8 cellular contexts compared by ENCODE assay signal in the genomic region with DNA sequence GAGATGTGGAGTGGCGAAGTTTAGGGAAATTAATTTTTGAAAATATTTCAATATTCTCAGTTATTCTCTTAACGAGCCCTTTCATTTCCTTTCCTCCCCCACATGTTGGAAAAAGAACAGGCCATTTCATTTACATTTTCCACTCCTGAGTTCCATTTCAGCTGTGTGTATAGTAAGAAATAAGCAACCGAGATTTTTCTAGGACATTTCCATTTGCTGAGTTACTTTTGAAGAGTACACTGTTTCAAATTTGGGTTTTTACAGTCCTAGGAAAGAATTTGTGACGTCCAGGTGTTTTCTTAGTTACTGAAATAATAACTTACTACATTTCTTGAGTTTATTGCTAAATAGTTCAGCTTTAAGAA. TPM values are rescaled to one million over a fixed set of nuclear protein-coding genes. Genes with fewer than 3 reads are reported as not detected.
DNase-seq lines count a peak whose midpoint lies in the region; ATAC-seq and TF ChIP-seq lines count a peak whose summit lies in the region.

No MANE protein-coding gene starts in this region.

- ATAC-seq in naive thymus-derived CD4-positive, alpha-beta T cell, result no peak
- no peak for ATAC-seq in GM18519 (IDR thresholded peaks at IDR 0.05; ENCODE audit: low FRiP score, unreplicated experiment)

- no peaks in the 10 kb centered on the region for H3K9me2 ChIP-seq in Karpas-422 (replicated peaks; ENCODE audit: insufficient read depth, low read length)

- no peaks in the 10 kb centered on the region; the same call in 1 of the 2 replicates for H3K9me3 ChIP-seq in Karpas-422 (ENCODE audit: low read length)
- no peaks in the 10 kb centered on the region for H3K9me3 ChIP-seq in naive thymus-derived CD4-positive, alpha-beta T cell (ENCODE audit: control insufficient read depth in 2 of 3, low read length in 3 of 3)

- H3K9ac ChIP-seq in Karpas-422 (ENCODE audit: low read length), result peak overlapping the region; percentile 97

- H3K36me3 ChIP-seq in Karpas-422 (ENCODE audit: insufficient read depth, low read length), result peaks cover 10% of the 10 kb centered on the region; the same call in 1 of the 2 replicates
- peaks cover 0 to 9% (median 0%) of the 10 kb centered on the region in 3 experiments for H3K36me3 ChIP-seq in naive thymus-derived CD4-positive, alpha-beta T cell (ENCODE audit: control insufficient read depth in 2 of 3, insufficient read depth in 3 of 3, low read length in 3 of 3)

- peak overlapping the region; percentile 80 for H3K27ac ChIP-seq in Karpas-422 (ENCODE audit: low read length)
- H3K27ac ChIP-seq in coronary artery, result peak overlapping the region; percentile 95 to 98
- peak overlapping the region; percentile 96 for H3K27ac ChIP-seq in naive thymus-derived CD4-positive, alpha-beta T cell (ENCODE audit: low read depth, low read length)

- intact Hi-C loops in naive thymus-derived CD4-positive, alpha-beta T cell (cut with micrococcal nuclease), result loop anchor here (5.0 to 10.0 kb wide), 7 partner anchors 53 to 1645 kb away; partner anchors contain the start of genes ELMO1 (in 2 of the 2) and EEPD1 (in 1 of the 2)

- H3K27me3 Mint-ChIP-seq in naive thymus-derived CD4-positive, alpha-beta T cell, result no peaks in the 10 kb centered on the region

- H3K4me1 ChIP-seq in Karpas-422 (ENCODE audit: low read length), result peaks cover 28% of the 10 kb centered on the region
- peaks cover 37 to 52% of the 10 kb centered on the region in 2 donors for H3K4me1 ChIP-seq in naive thymus-derived CD4-positive, alpha-beta T cell (ENCODE audit: control insufficient read depth in 2 of 2, insufficient read depth in 2 of 2, low read length in 2 of 2)

- H3K4me3 Mint-ChIP-seq in naive thymus-derived CD4-positive, alpha-beta T cell, result peak overlapping the region; percentile 78 to 98 (median 93)

- peaks cover 12% of the 10 kb centered on the region; the same call in 1 of the 2 replicates for H4K20me1 ChIP-seq in Karpas-422 (ENCODE audit: insufficient read depth, low read depth, low read length)

- POLR2A ChIA-PET in naive thymus-derived CD4-positive, alpha-beta T cell (lab: Charles Lee), result interaction anchor here (0.6 to 5.9 kb wide), 12 partner anchors 20 to 1653 kb away, joined by 3 to 110 read pairs (median 6); partner anchors contain the start of gene HERPUD2

- H3K27me3 ChIP-seq in Karpas-422 (ENCODE audit: low read length), result no peaks in the 10 kb centered on the region
- H3K27me3 ChIP-seq in naive thymus-derived CD4-positive, alpha-beta T cell (ENCODE audit: control insufficient read depth in 2 of 2, insufficient read depth in 2 of 2, low read length in 2 of 2), result no peaks in the 10 kb centered on the region

- H3K4me3 ChIP-seq in AG09309 (ENCODE audit: control insufficient read depth, low read depth, low read length), result peak overlapping the region; percentile 88
- H3K4me3 ChIP-seq in Karpas-422 (ENCODE audit: low read length), result peak overlapping the region; percentile 96
- H3K4me3 ChIP-seq in coronary artery, result peak overlapping the region; percentile 90
- peak overlapping the region; percentile 78 for H3K4me3 ChIP-seq in naive thymus-derived CD4-positive, alpha-beta T cell (ENCODE audit: low read length)

- peaks cover 66% of the 10 kb centered on the region for H3K79me2 ChIP-seq in Karpas-422 (ENCODE audit: low read length)

- H3K4me1 Mint-ChIP-seq in naive thymus-derived CD4-positive, alpha-beta T cell, result peaks cover 46 to 61% (median 53%) of the 10 kb centered on the region in 7 donors

- H3K27ac Mint-ChIP-seq in naive thymus-derived CD4-positive, alpha-beta T cell, result peak overlapping the region; percentile 58 to 99 (median 98)

- H3K36me3 Mint-ChIP-seq in naive thymus-derived CD4-positive, alpha-beta T cell, result peaks cover 0 to 13% (median 5%) of the 10 kb centered on the region in 5 donors

- H3K9me3 Mint-ChIP-seq in naive thymus-derived CD4-positive, alpha-beta T cell, result no peaks in the 10 kb centered on the region

- no peak overlapping the region for H2AFZ ChIP-seq in Karpas-422 (ENCODE audit: low read length)

- DNase-seq in AG09309 (ENCODE audit: low read depth) (no peak), Karpas-422 (peak; percentile 58), coronary artery (ENCODE audit: low spot score) (no peak), H4 (ENCODE audit: low spot score) (no peak), COR-L47 (lab: John Stamatoyannopoulos, UW) (no peak), NOMO-1 (lab: John Stamatoyannopoulos, UW; ENCODE audit: unreplicated experiment in 2 of 2) (no peak)
- DNase-seq in naive thymus-derived CD4-positive, alpha-beta T cell, result peak in 2 of 9 donors; percentile 24 to 41

- peak overlapping the region; percentile 78 for H3K4me2 ChIP-seq in Karpas-422 (ENCODE audit: low read depth, low read length, poor library complexity, severe bottlenecking)

- TF ChIP-seq CTCF in AG09309 (IDR thresholded peaks at IDR 0.05; ENCODE audit: control insufficient read depth, insufficient read depth, low read depth, low read length, missing control alignments) (no peak), coronary artery (IDR thresholded peaks at IDR 0.05) (no peak)

- CTCF ChIA-PET in naive thymus-derived CD4-positive, alpha-beta T cell (lab: Charles Lee), result interaction anchor here (1.2 kb wide), 1 partner anchor 92 kb away, joined by 3 read pairs; no protein-coding TSS in a partner anchor

RNA-seq across cellular contexts. Expression of gene SEPTIN7, which starts 1.2 kb away (rescaled TPM):
- 125 and 263 TPM in 2 replicates for total RNA-seq in Karpas-422 (2014; rRNA removed; shearing (Covaris generic); ENCODE audit: low replicate concordance)
- 100 to 1,000 TPM; 174 to 235 (median 193) TPM for total RNA-seq in naive thymus-derived CD4-positive, alpha-beta T cell
- 100 to 1,000 TPM; 405 to 566 TPM for polyA plus RNA-seq in naive thymus-derived CD4-positive, alpha-beta T cell
- 499 and 579 TPM in 2 replicates for total RNA-seq in H4 (2014; rRNA removed; shearing (Covaris generic))
